35 cellular contexts compared by ENCODE assay signal in genomic region chr6:44273617-44274016, GRCh38. TPM values are rescaled to one million over a fixed set of nuclear protein-coding genes. Genes with fewer than 3 reads are reported as not detected.
"Had no signal": no experiment of that assay in that cellular context is flagged by ENCODE, and none has a peak within 500 bp of the region (broad histone marks: within the 10 kb centered on the region; RNA-seq: fewer than 3 reads in every experiment).

No MANE protein-coding gene starts in this region.

- H3K4me1 ChIP-seq: breast epithelium, gastrocnemius medialis had no signal

- H3K4me3 Mint-ChIP-seq: activated CD4-positive, alpha-beta memory T cell treated with anti-CD3 and anti-CD28 coated beads for 36 hours; activated CD4-positive, alpha-beta T cell treated with anti-CD3 and anti-CD28 coated beads for 36 hours; activated CD4-positive, alpha-beta T cell treated with anti-CD3 and anti-CD28 coated beads, Interleukin-2, amount 10 ng/mL, durations not matched to agents 24 days and 14 days; activated CD8-positive, alpha-beta memory T cell treated with anti-CD3 and anti-CD28 coated beads, Interleukin-2, amount 10 ng/mL, durations not matched to agents 7 days and 5 days; activated CD8-positive, alpha-beta T cell treated with anti-CD3 and anti-CD28 coated beads, Interleukin-2, amount 10 ng/mL, durations not matched to agents 7 days and 5 days; activated naive CD4-positive, alpha-beta T cell treated with anti-CD3 and anti-CD28 coated beads for 36 hours; activated naive CD8-positive, alpha-beta T cell treated with anti-CD3 and anti-CD28 coated beads for 36 hours; activated naive CD8-positive, alpha-beta T cell treated with anti-CD3 and anti-CD28 coated beads, Interleukin-2, amount 50 U/mL, for 24 hours; dendritic cell treated with granulocyte-macrophage colony-stimulating factor and Interleukin-4, amounts not matched to agents 40 ng/mL and 50 ng/mL, for 4 days had no signal

- H3K36me3 ChIP-seq: adrenal gland, ascending aorta, breast epithelium, cardiac muscle cell, esophagus muscularis mucosa, gastrocnemius medialis had no signal

- H3K4me3 ChIP-seq: adrenal gland, ascending aorta, breast epithelium, cardiac muscle cell, coronary artery, esophagus muscularis mucosa, gastrocnemius medialis had no signal

- H3K27ac ChIP-seq: adrenal gland, ascending aorta, breast epithelium, cardiac muscle cell, coronary artery, esophagus muscularis mucosa, foreskin keratinocyte, gastrocnemius medialis had no signal

- H3K27ac Mint-ChIP-seq: activated CD4-positive, alpha-beta memory T cell treated with anti-CD3 and anti-CD28 coated beads for 36 hours; activated CD4-positive, alpha-beta T cell treated with anti-CD3 and anti-CD28 coated beads for 36 hours; activated CD4-positive, alpha-beta T cell treated with anti-CD3 and anti-CD28 coated beads, Interleukin-2, amount 10 ng/mL, durations not matched to agents 24 days and 14 days; activated CD8-positive, alpha-beta memory T cell treated with anti-CD3 and anti-CD28 coated beads, Interleukin-2, amount 10 ng/mL, durations not matched to agents 7 days and 5 days; activated CD8-positive, alpha-beta T cell treated with anti-CD3 and anti-CD28 coated beads, Interleukin-2, amount 10 ng/mL, durations not matched to agents 7 days and 5 days; activated naive CD4-positive, alpha-beta T cell treated with anti-CD3 and anti-CD28 coated beads for 36 hours; activated naive CD8-positive, alpha-beta T cell treated with anti-CD3 and anti-CD28 coated beads for 36 hours; activated naive CD8-positive, alpha-beta T cell treated with anti-CD3 and anti-CD28 coated beads, Interleukin-2, amount 50 U/mL, for 24 hours; activated T-helper 1 cell treated with anti-CD3 and anti-CD28 coated beads, Interleukin-12 subunit alpha, Interleukin-12 subunit beta, Interleukin-2, Interleukin-4 antibody, amounts not matched to agents 30 ng/mL and 10 ng/mL and 1 ng/mL, durations not matched to agents 14 hours and 24 hours and 36 hours; activated T-helper 2 cell treated with anti-CD3 and anti-CD28 coated beads, Interferon-gamma antibody, Interleukin-2, Interleukin-4, amounts not matched to agents 10 μg/mL and 5 μg/mL and 100 μg/mL, durations not matched to agents 14 hours and 24 hours and 36 hours; dendritic cell treated with granulocyte-macrophage colony-stimulating factor and Interleukin-4, amounts not matched to agents 40 ng/mL and 50 ng/mL, for 4 days; effector memory CD8-positive, alpha-beta T cell had no signal

- H3K9me3 ChIP-seq: adrenal gland, ascending aorta, breast epithelium, esophagus muscularis mucosa, gastrocnemius medialis had no signal

- DNase-seq: activated CD4-positive, alpha-beta memory T cell treated with anti-CD3 and anti-CD28 coated beads for 36 hours; activated CD4-positive, alpha-beta T cell treated with anti-CD3 and anti-CD28 coated beads for 36 hours; activated CD4-positive, alpha-beta T cell treated with anti-CD3 and anti-CD28 coated beads, Interleukin-2, amount 10 ng/mL, durations not matched to agents 24 days and 14 days; activated CD4-positive, CD25-positive, alpha-beta regulatory T cell; activated CD4-positive, CD25-positive, alpha-beta regulatory T cell treated with anti-CD3 and anti-CD28 coated beads, Interleukin-2, amount 50 U/mL, for 72 hours; activated CD8-positive, alpha-beta memory T cell treated with anti-CD3 and anti-CD28 coated beads, Interleukin-2, amount 10 ng/mL, durations not matched to agents 7 days and 5 days; activated CD8-positive, alpha-beta memory T cell treated with anti-CD3 and anti-CD28 coated beads, Interleukin-2, amount 50 U/mL, for 4 hours; activated CD8-positive, alpha-beta T cell treated with anti-CD3 and anti-CD28 coated beads, Interleukin-2, amount 10 ng/mL, durations not matched to agents 7 days and 5 days; activated effector memory CD4-positive, alpha-beta T cell treated with anti-CD3 and anti-CD28 coated beads, Interleukin-2, amount 50 U/mL, for 16 hours; activated naive CD4-positive, alpha-beta T cell treated with anti-CD3 and anti-CD28 coated beads for 36 hours; activated naive CD8-positive, alpha-beta T cell treated with anti-CD3 and anti-CD28 coated beads for 36 hours; activated naive CD8-positive, alpha-beta T cell treated with anti-CD3 and anti-CD28 coated beads, Interleukin-2, amount 50 U/mL, for 24 hours; activated T-cell treated with anti-CD3 and anti-CD28 coated beads, Interleukin-2, amount 50 U/mL, for 1 hour; activated T-cell treated with anti-CD3 and anti-CD28 coated beads, Interleukin-2, amount 50 U/mL, for 48 hours; central memory CD4-positive, alpha-beta T cell; effector CD4-positive, alpha-beta T cell; effector memory CD8-positive, alpha-beta T cell; erythroblast; foreskin keratinocyte; gastrocnemius medialis; T-helper 2 cell had no signal

- H3K36me3 Mint-ChIP-seq: activated CD4-positive, alpha-beta memory T cell treated with anti-CD3 and anti-CD28 coated beads for 36 hours; activated CD8-positive, alpha-beta memory T cell treated with anti-CD3 and anti-CD28 coated beads, Interleukin-2, amount 10 ng/mL, durations not matched to agents 7 days and 5 days; activated naive CD8-positive, alpha-beta T cell treated with anti-CD3 and anti-CD28 coated beads for 36 hours had no signal

- ATAC-seq: activated CD4-positive, alpha-beta T cell treated with anti-CD3 and anti-CD28 coated beads for 36 hours; activated CD8-positive, alpha-beta memory T cell treated with anti-CD3 and anti-CD28 coated beads, Interleukin-2, amount 10 ng/mL, durations not matched to agents 7 days and 5 days; activated CD8-positive, alpha-beta T cell treated with anti-CD3 and anti-CD28 coated beads, Interleukin-2, amount 10 ng/mL, durations not matched to agents 7 days and 5 days; activated naive CD8-positive, alpha-beta T cell treated with anti-CD3 and anti-CD28 coated beads, Interleukin-2, amount 50 U/mL, for 24 hours; effector memory CD8-positive, alpha-beta T cell; foreskin keratinocyte; gastrocnemius medialis had no signal

- H3K9me3 Mint-ChIP-seq: activated CD4-positive, alpha-beta memory T cell treated with anti-CD3 and anti-CD28 coated beads for 36 hours; activated CD4-positive, alpha-beta T cell treated with anti-CD3 and anti-CD28 coated beads, Interleukin-2, amount 10 ng/mL, durations not matched to agents 24 days and 14 days; activated naive CD4-positive, alpha-beta T cell treated with anti-CD3 and anti-CD28 coated beads for 36 hours; activated naive CD4-positive, alpha-beta T cell treated with anti-CD3 and anti-CD28 coated beads, Interleukin-2, amount 50 U/mL, for 24 hours; activated naive CD8-positive, alpha-beta T cell treated with anti-CD3 and anti-CD28 coated beads for 36 hours; activated naive CD8-positive, alpha-beta T cell treated with anti-CD3 and anti-CD28 coated beads, Interleukin-2, amount 50 U/mL, for 24 hours; activated T-helper 1 cell treated with anti-CD3 and anti-CD28 coated beads, Interleukin-12 subunit alpha, Interleukin-12 subunit beta, Interleukin-2, Interleukin-4 antibody, amounts not matched to agents 30 ng/mL and 10 ng/mL and 1 ng/mL, durations not matched to agents 14 hours and 24 hours and 36 hours; activated T-helper 2 cell treated with anti-CD3 and anti-CD28 coated beads, Interferon-gamma antibody, Interleukin-2, Interleukin-4, amounts not matched to agents 10 μg/mL and 5 μg/mL and 100 μg/mL, durations not matched to agents 14 hours and 24 hours and 36 hours; brain; dendritic cell treated with granulocyte-macrophage colony-stimulating factor and Interleukin-4, amounts not matched to agents 40 ng/mL and 50 ng/mL, for 4 days; effector memory CD8-positive, alpha-beta T cell had no signal

RNA-seq across cellular contexts. Expression of gene TMEM151B, which starts 3.4 kb away (rescaled TPM):
- total RNA-seq: activated CD4-positive, alpha-beta T cell treated with anti-CD3 and anti-CD28 coated beads, Interleukin-2, amount 10 ng/mL, durations not matched to agents 24 days and 14 days; activated CD8-positive, alpha-beta memory T cell treated with anti-CD3 and anti-CD28 coated beads for 36 hours; activated CD8-positive, alpha-beta T cell treated with anti-CD3 and anti-CD28 coated beads, Interleukin-2, amount 10 ng/mL, durations not matched to agents 7 days and 5 days; activated naive CD4-positive, alpha-beta T cell treated with anti-CD3 and anti-CD28 coated beads for 36 hours; activated naive CD8-positive, alpha-beta T cell treated with anti-CD3 and anti-CD28 coated beads for 36 hours; activated T-helper 2 cell treated with anti-CD3 and anti-CD28 coated beads, Interferon-gamma antibody, Interleukin-2, Interleukin-4, amounts not matched to agents 10 μg/mL and 5 μg/mL and 100 μg/mL, durations not matched to agents 14 hours and 24 hours and 36 hours; ascending aorta; glomerular endothelial cell; T-helper 1 cell treated with Interleukin-12 subunit alpha and Interleukin-12 subunit beta and Interleukin-4 antibody, amounts not matched to agents 30 ng/mL and 1 ng/mL, for 36 hours had no signal
- polyA plus RNA-seq: foreskin keratinocyte had no signal
